9 cellular contexts compared by ENCODE assay signal in genomic region chr12:75437564-75437963, GRCh38. TPM values are rescaled to one million over a fixed set of nuclear protein-coding genes. Genes with fewer than 3 reads are reported as not detected.
DNase-seq lines count a peak whose midpoint lies in the region; ATAC-seq and TF ChIP-seq lines count a peak whose summit lies in the region.
"Had no signal": no experiment of that assay in that cellular context is flagged by ENCODE, and none has a peak within 500 bp of the region (broad histone marks: within the 10 kb centered on the region; RNA-seq: fewer than 3 reads in every experiment).

No MANE protein-coding gene starts in this region.

- H3K36me3 Mint-ChIP-seq in activated CD8-positive, alpha-beta T cell treated with anti-CD3 and anti-CD28 coated beads, Interleukin-2, amount 10 ng/mL, durations not matched to agents 7 days and 5 days (ENCODE audit: low read depth), result peaks cover 4% of the 10 kb centered on the region

- DNase-seq in activated CD8-positive, alpha-beta T cell treated with anti-CD3 and anti-CD28 coated beads, Interleukin-2, amount 10 ng/mL, durations not matched to agents 7 days and 5 days, result peak; percentile 26
- DNase-seq in mucosa of descending colon (no peak), ureter (ENCODE audit: low spot score) (no peak), islet precursor cell (no peak), Ammon's horn (ENCODE audit: low spot score) (no peak), activated gamma-delta T cell treated with Interleukin-2 at 50 U/mL for 16 hours (no peak)
- DNase-seq: activated T-cell treated with anti-CD3 and anti-CD28 coated beads, Interleukin-2, amount 50 U/mL, for 4 hours had no signal

- H3K9me3 ChIP-seq in mucosa of descending colon, result peaks cover 2% of the 10 kb centered on the region

- POLR2A ChIA-PET in activated CD8-positive, alpha-beta T cell treated with anti-CD3 and anti-CD28 coated beads, Interleukin-2, amount 10 ng/mL, durations not matched to agents 7 days and 5 days (lab: Charles Lee), result no interaction called here

- intact Hi-C loops in mucosa of descending colon (cut with DNase I, micrococcal nuclease), result no loop called here

- no peaks in the 10 kb centered on the region for H3K4me1 ChIP-seq in mucosa of descending colon (ENCODE audit: low read depth)

- H3K4me1 Mint-ChIP-seq in activated CD8-positive, alpha-beta T cell treated with anti-CD3 and anti-CD28 coated beads, Interleukin-2, amount 10 ng/mL, durations not matched to agents 7 days and 5 days (ENCODE audit: low read depth), result peaks cover 14% of the 10 kb centered on the region

- TF ChIP-seq CTCF in GM12874 (IDR thresholded peaks at IDR 0.05; ENCODE audit: insufficient read depth, low read depth, low read length) (0 out of 2 replicates have a peak, but pooled peaks have one; percentile 30), mucosa of descending colon (IDR thresholded peaks at IDR 0.05) (no peak)

- no peak overlapping the region for H3K4me3 Mint-ChIP-seq in activated CD8-positive, alpha-beta T cell treated with anti-CD3 and anti-CD28 coated beads, Interleukin-2, amount 10 ng/mL, durations not matched to agents 7 days and 5 days
- H3K4me3 Mint-ChIP-seq: activated T-cell treated with anti-CD3 and anti-CD28 coated beads, Interleukin-2, amount 50 U/mL, for 4 hours had no signal

- H3K4me3 ChIP-seq in mucosa of descending colon, result no peak overlapping the region

- H3K27ac Mint-ChIP-seq in activated CD8-positive, alpha-beta T cell treated with anti-CD3 and anti-CD28 coated beads, Interleukin-2, amount 10 ng/mL, durations not matched to agents 7 days and 5 days, result no peak overlapping the region

- peaks cover 11% of the 10 kb centered on the region for H3K9me3 Mint-ChIP-seq in activated CD8-positive, alpha-beta T cell treated with anti-CD3 and anti-CD28 coated beads, Interleukin-2, amount 10 ng/mL, durations not matched to agents 7 days and 5 days (ENCODE audit: insufficient read depth)

- ATAC-seq in HG02981 (IDR thresholded peaks at IDR 0.05; ENCODE audit: unreplicated experiment), result peak; percentile 53
- ATAC-seq in activated CD8-positive, alpha-beta T cell treated with anti-CD3 and anti-CD28 coated beads, Interleukin-2, amount 10 ng/mL, durations not matched to agents 7 days and 5 days, result peak; percentile 67
- peak; percentile 58 for ATAC-seq in mucosa of descending colon

- H3K27me3 Mint-ChIP-seq in activated CD8-positive, alpha-beta T cell treated with anti-CD3 and anti-CD28 coated beads, Interleukin-2, amount 10 ng/mL, durations not matched to agents 7 days and 5 days (ENCODE audit: low read depth), result no peaks in the 10 kb centered on the region

- CTCF ChIA-PET in activated CD8-positive, alpha-beta T cell treated with anti-CD3 and anti-CD28 coated beads, Interleukin-2, amount 10 ng/mL, durations not matched to agents 7 days and 5 days (lab: Charles Lee), result interaction anchor here (1.1 to 2.7 kb wide), 11 partner anchors 18 to 108 kb away, joined by 3 to 29 read pairs (median 5); partner anchors contain the start of genes CAPS2, GLIPR1 and GLIPR1L2

- no peaks in the 10 kb centered on the region for H3K36me3 ChIP-seq in mucosa of descending colon (ENCODE audit: low read depth)

RNA-seq across cellular contexts. Expression of gene GLIPR1, which starts 43.0 kb away (rescaled TPM):
- total RNA-seq in activated CD8-positive, alpha-beta T cell treated with anti-CD3 and anti-CD28 coated beads, Interleukin-2, amount 10 ng/mL, durations not matched to agents 7 days and 5 days, result 10 to 100 TPM; 30.5 to 33.0 TPM
- total RNA-seq in mucosa of descending colon (10 to 100 TPM in 2 of 3 donors, 1 to 10 TPM in 1; 3.8 to 20.1 (median 10.1) TPM), ureter (18.4 TPM)

RNA-seq across cellular contexts. Expression of gene GLIPR1L2, which starts 46.7 kb away (rescaled TPM):
- not detected for total RNA-seq in activated CD8-positive, alpha-beta T cell treated with anti-CD3 and anti-CD28 coated beads, Interleukin-2, amount 10 ng/mL, durations not matched to agents 7 days and 5 days
- total RNA-seq in mucosa of descending colon (under 1 TPM in 2 of 3 donors, not detected in 1; 0.52 to 0.98 TPM), ureter (0.62 TPM)
